In the genomic region with DNA sequence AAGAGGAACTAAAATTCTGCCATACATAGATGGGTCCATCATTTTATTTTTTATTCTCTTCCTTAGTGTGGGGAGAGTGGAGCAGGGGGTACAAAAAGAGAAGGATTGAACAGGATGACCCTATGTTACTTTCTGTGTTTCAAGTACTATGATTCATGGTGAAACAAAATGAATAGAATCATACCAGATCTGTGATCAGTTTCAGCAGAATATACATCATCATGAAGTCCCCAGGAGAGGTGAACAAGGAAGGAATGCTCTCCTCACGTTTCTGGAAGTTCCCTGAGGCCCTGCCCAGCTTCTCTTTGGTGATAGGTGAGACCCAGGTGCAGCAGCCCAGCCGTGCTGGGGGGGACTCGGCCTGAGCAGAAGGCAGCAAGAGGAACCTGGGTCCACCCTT, we compare ENCODE assay signal across 14 cellular contexts.
"Had no signal": no experiment of that assay in that cellular context is flagged by ENCODE, and none has a peak within 500 bp of the region (broad histone marks: within the 10 kb centered on the region; RNA-seq: fewer than 3 reads in every experiment).

No MANE protein-coding gene starts in this region.

- H3K4me2 ChIP-seq: smooth muscle cell had no signal

- H3K36me3 ChIP-seq: colonic mucosa, ovary, right lobe of liver, stomach, thoracic aorta had no signal

- H3K4me3 Mint-ChIP-seq: activated T-cell treated with anti-CD3 and anti-CD28 coated beads, Interleukin-2, amount 50 U/mL, for 4 hours had no signal

- ATAC-seq: activated T-cell treated with anti-CD3 and anti-CD28 coated beads, Interleukin-2, amount 50 U/mL, for 4 hours; esophagus mucosa; left ventricle myocardium superior; right lobe of liver had no signal

- H3K27ac ChIP-seq: colonic mucosa, ovary, right lobe of liver, stomach, thoracic aorta had no signal

- H3K9me3 ChIP-seq: colonic mucosa, ovary, right lobe of liver, stomach, thoracic aorta had no signal

- H3K4me1 ChIP-seq: colonic mucosa, right lobe of liver, stomach had no signal

- DNase-seq: activated CD4-positive, alpha-beta T cell treated with anti-CD3 and anti-CD28 coated beads, Interleukin-2, amount 50 U/mL, for 48 hours; activated CD4-positive, CD25-positive, alpha-beta regulatory T cell treated with anti-CD3 and anti-CD28 coated beads, Interleukin-2, amount 50 U/mL, for 72 hours; activated gamma-delta T cell; activated T-cell treated with anti-CD3 and anti-CD28 coated beads, Interleukin-2, amount 50 U/mL, for 4 hours; colonic mucosa; left ventricle myocardium superior; ovary; right lobe of liver; stomach; SW 1271; T1000 had no signal

- H3K27me3 ChIP-seq: colonic mucosa, ovary, right lobe of liver had no signal

- H3K9me3 Mint-ChIP-seq: activated T-cell treated with anti-CD3 and anti-CD28 coated beads, Interleukin-2, amount 50 U/mL, for 4 hours had no signal

- H3K4me3 ChIP-seq: colonic mucosa, ovary, right lobe of liver, smooth muscle cell, stomach, thoracic aorta had no signal
